In the genomic region with DNA sequence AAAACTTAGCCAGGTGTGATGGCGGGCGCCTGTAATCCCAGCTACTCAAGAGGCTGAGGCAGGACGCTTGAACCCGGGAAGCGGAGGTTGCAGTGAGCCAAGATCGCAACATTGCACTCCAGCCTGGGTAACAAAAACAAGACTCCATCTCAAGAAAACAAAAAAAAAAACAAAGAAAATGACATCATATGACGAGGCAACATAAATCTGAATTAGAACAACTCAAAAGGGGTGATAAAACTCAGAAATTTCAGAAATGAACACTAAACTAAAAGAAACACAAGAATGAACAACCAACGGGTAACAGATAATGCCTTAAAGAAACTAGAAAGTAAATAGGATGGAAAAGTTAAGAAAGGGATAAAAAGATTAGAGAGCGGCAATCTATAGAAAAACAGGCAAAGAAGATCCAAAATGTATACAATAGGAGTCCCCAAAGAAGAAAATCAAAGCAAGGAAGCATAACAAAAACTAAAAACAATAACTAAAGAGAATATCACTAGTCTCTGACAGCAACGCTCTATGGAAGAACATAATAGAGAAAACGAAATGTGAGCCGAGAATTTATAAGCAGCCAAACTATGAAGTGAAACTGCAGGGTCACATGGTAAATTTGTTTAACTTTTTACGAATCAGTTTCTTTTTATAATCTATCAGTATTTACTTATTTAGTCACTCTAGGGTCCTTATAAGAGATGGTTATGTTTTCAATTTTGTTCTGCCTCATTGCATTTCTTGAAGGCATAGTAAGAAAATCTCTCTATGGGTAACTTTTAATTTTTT, we compare ENCODE assay signal across 20 cellular contexts.
"Had no signal": no experiment of that assay in that cellular context is flagged by ENCODE, and none has a peak within 500 bp of the region (broad histone marks: within the 10 kb centered on the region; RNA-seq: fewer than 3 reads in every experiment).

No MANE protein-coding gene starts in this region.

- H3K4me3 ChIP-seq: ascending aorta, colonic mucosa, lung, prostate gland, right atrium auricular region, stomach, upper lobe of left lung had no signal

- H3K4me3 Mint-ChIP-seq: activated CD8-positive, alpha-beta T cell treated with anti-CD3 and anti-CD28 coated beads, Interleukin-2, amount 10 ng/mL, durations not matched to agents 7 days and 5 days; activated naive CD4-positive, alpha-beta T cell treated with anti-CD3 and anti-CD28 coated beads, Interleukin-2, amount 50 U/mL, for 24 hours; central memory CD8-positive, alpha-beta T cell; mesothelial cell of epicardium; nephron progenitor cell; T-helper 2 cell treated with Interferon-gamma antibody and Interleukin-4, amounts not matched to agents 5 μg/mL and 100 μg/mL, for 36 hours; WTC11 had no signal

- H3K27me3 ChIP-seq: ascending aorta, colonic mucosa, right atrium auricular region, stomach, upper lobe of left lung had no signal

- H3K36me3 ChIP-seq: ascending aorta, colonic mucosa, prostate gland, right atrium auricular region, stomach, upper lobe of left lung had no signal

- H3K9me3 Mint-ChIP-seq: activated naive CD4-positive, alpha-beta T cell treated with anti-CD3 and anti-CD28 coated beads, Interleukin-2, amount 50 U/mL, for 24 hours had no signal

- H3K27ac Mint-ChIP-seq: activated CD8-positive, alpha-beta T cell treated with anti-CD3 and anti-CD28 coated beads, Interleukin-2, amount 10 ng/mL, durations not matched to agents 7 days and 5 days; activated naive CD4-positive, alpha-beta T cell treated with anti-CD3 and anti-CD28 coated beads, Interleukin-2, amount 50 U/mL, for 24 hours; mesothelial cell of epicardium; nephron progenitor cell; T-helper 2 cell treated with Interferon-gamma antibody and Interleukin-4, amounts not matched to agents 5 μg/mL and 100 μg/mL, for 36 hours; WTC11 had no signal

- DNase-seq: activated CD4-positive, alpha-beta T cell treated with anti-CD3 and anti-CD28 coated beads for 4 hours; activated CD8-positive, alpha-beta T cell treated with anti-CD3 and anti-CD28 coated beads, Interleukin-2, amount 10 ng/mL, durations not matched to agents 7 days and 5 days; activated effector memory CD4-positive, alpha-beta T cell treated with Interleukin-2 at 50 U/mL for 16 hours; activated T-cell treated with anti-CD3 and anti-CD28 coated beads, Interleukin-2, amount 50 U/mL, for 48 hours; colonic mucosa; erythroblast; foreskin melanocyte; head of caudate nucleus; nephron progenitor cell; stomach; upper lobe of left lung had no signal

- ATAC-seq: activated CD8-positive, alpha-beta T cell treated with anti-CD3 and anti-CD28 coated beads, Interleukin-2, amount 10 ng/mL, durations not matched to agents 7 days and 5 days; WTC11 had no signal

- H3K27ac ChIP-seq: ascending aorta, colonic mucosa, prostate gland, right atrium auricular region, stomach, upper lobe of left lung had no signal

- H3K4me1 ChIP-seq: colonic mucosa, prostate gland had no signal

- H3K27me3 Mint-ChIP-seq: activated naive CD4-positive, alpha-beta T cell treated with anti-CD3 and anti-CD28 coated beads, Interleukin-2, amount 50 U/mL, for 24 hours; central memory CD8-positive, alpha-beta T cell had no signal

- H3K9me3 ChIP-seq: ascending aorta, colonic mucosa, prostate gland had no signal
